1 cellular context compared by ENCODE assay signal in genomic region chr1:98077691-98078090, GRCh38.
TF ChIP-seq lines count a peak whose summit lies in the region.

No MANE protein-coding gene starts in this region.

TF ChIP-seq in SK-N-SH treated with all-trans-retinoic acid at 6 μM for 48 hours, 23 proteins besides CTCF, POLR2A, EP300 and RAD21 (continued from another document):
- TF ChIP-seq ZNF565 (CRISPR knock-in tag; conservative IDR thresholded peaks at IDR 0.05; ENCODE audit: low read depth), result no peak
- TF ChIP-seq SNAI2 (CRISPR knock-in tag; IDR thresholded peaks at IDR 0.05), result no peak
- TF ChIP-seq, protein P1, sequence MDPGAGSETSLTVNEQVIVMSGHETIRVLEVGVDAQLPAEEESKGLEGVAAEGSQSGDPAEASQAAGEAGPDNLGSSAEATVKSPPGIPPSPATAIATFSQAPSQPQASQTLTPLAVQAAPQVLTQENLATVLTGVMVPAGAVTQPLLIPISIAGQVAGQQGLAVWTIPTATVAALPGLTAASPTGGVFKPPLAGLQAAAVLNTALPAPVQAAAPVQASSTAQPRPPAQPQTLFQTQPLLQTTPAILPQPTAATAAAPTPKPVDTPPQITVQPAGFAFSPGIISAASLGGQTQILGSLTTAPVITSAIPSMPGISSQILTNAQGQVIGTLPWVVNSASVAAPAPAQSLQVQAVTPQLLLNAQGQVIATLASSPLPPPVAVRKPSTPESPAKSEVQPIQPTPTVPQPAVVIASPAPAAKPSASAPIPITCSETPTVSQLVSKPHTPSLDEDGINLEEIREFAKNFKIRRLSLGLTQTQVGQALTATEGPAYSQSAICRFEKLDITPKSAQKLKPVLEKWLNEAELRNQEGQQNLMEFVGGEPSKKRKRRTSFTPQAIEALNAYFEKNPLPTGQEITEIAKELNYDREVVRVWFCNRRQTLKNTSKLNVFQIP (CRISPR knock-in tag; IDR thresholded peaks at IDR 0.05; ENCODE audit: borderline replicate concordance, low read depth), result no peak
- no peak for TF ChIP-seq ZFP30 (CRISPR knock-in tag; IDR thresholded peaks at IDR 0.05)
TF ChIP-seq in SK-N-SH treated with all-trans-retinoic acid at 6 μM for 48 hours: peak in this region for 0.
